Comparison of ENCODE assay signal across 8 cellular contexts in the genomic region with DNA sequence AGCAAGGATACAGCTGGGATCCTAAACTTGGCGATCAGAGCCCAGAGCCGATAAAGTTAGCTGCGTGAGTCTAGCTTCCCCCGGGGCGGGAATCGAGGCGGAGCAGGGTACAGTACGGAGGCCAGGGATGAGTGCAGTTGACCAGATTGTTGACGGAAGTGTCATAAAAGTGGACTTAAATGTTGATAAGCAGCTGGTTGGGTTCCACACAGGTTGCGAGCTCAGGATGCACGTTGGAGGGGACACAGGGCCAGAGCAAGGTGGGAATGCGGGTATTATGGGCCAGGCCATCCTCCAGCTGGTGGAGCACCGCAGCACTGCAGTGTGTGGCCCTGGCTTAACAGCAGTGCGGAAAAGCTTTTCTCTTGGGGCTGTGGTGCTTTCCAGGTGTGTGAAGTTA.
A peak's percentile ranks its signal among the peaks of the same experiment; 100 is the strongest.
DNase-seq lines count a peak whose midpoint lies in the region; ATAC-seq and TF ChIP-seq lines count a peak whose summit lies in the region.
"Not testable (repeated sequence)": the region's sequence is repeated elsewhere in the genome, so short reads cannot be mapped to it uniquely, and the experiment has no call there.

No MANE protein-coding gene starts in this region.

- H3K4me1 ChIP-seq in HUES48 (ENCODE audit: control insufficient read depth, insufficient read depth, low read length); suprapubic skin: not testable (repeated sequence)
- H3K4me1 ChIP-seq in heart left ventricle, result peaks cover 0 to 11% (median 4%) of the 10 kb centered on the region in 12 donors

- H3K27ac ChIP-seq in HUES48 (ENCODE audit: low read depth, low read length), result peak overlapping the region; percentile 97
- H3K27ac ChIP-seq in heart left ventricle, result peak overlapping the region in 6 of 12 donors; percentile 15 to 91 (median 78)
- H3K27ac ChIP-seq in suprapubic skin, result peak overlapping the region; percentile 45

- not testable (repeated sequence) for H3K27me3 ChIP-seq in GM06990 (replicated peaks; ENCODE audit: control insufficient read depth, insufficient read depth, low read length); HUES48 (ENCODE audit: control insufficient read depth, insufficient read depth, low read length); heart left ventricle; suprapubic skin

- peak overlapping the region in 3 of 5 experiments; percentile 96 to 97 (median 97) for H3K27ac Mint-ChIP-seq in brain
- peak overlapping the region; percentile 98 for H3K27ac Mint-ChIP-seq in nephron progenitor cell

- TF ChIP-seq POLR2A in heart left ventricle (IDR thresholded peaks at IDR 0.05); suprapubic skin (IDR thresholded peaks at IDR 0.05): not testable (repeated sequence)

- H3K4me3 ChIP-seq in GM06990 (replicated peaks; ENCODE audit: low read depth, low read length), result peak overlapping the region; percentile 58
- H3K4me3 ChIP-seq in HUES48 (ENCODE audit: low read depth, low read length), result peak overlapping the region; percentile 76
- H3K4me3 ChIP-seq in heart left ventricle, result peak overlapping the region in 11 of 12 donors; percentile 7 to 76 (median 56)
- peak overlapping the region; percentile 51 for H3K4me3 ChIP-seq in suprapubic skin

- H3K4me3 Mint-ChIP-seq in brain (peak overlapping the region in 3 of 5 experiments; percentile 95 to 98 (median 96)), nephron progenitor cell (peak overlapping the region; percentile 97)

- H3K9ac ChIP-seq in HUES48 (ENCODE audit: low read depth, low read length), result peak overlapping the region; percentile 88

- not testable (repeated sequence) for H3K9me3 ChIP-seq in HUES48 (ENCODE audit: control insufficient read depth, insufficient read depth, low read length); heart left ventricle; suprapubic skin

- DNase-seq in GM06990 (ENCODE audit: extremely low read depth, insufficient read length) (peak; percentile 10), T1000 (lab: John Stamatoyannopoulos, UW) (peak; percentile 41), heart left ventricle (peak in 3 of 5 donors; percentile 26 to 51 (median 42)), nephron progenitor cell (peak; percentile 42)
- DNase-seq in suprapubic skin (ENCODE audit: low spot score in 2 of 2), result not testable (repeated sequence)

- TF ChIP-seq CTCF in GM06990 (IDR thresholded peaks at IDR 0.05; ENCODE audit: insufficient read depth, low read length, poor library complexity, severe bottlenecking); brain (conservative IDR thresholded peaks at IDR 0.05); heart left ventricle (IDR thresholded peaks at IDR 0.05); nephron progenitor cell (IDR thresholded peaks at IDR 0.05); suprapubic skin (IDR thresholded peaks at IDR 0.05): not testable (repeated sequence)

- not testable (repeated sequence) for TF ChIP-seq EP300 in suprapubic skin (IDR thresholded peaks at IDR 0.05)

- H3K4me1 Mint-ChIP-seq in brain (peaks cover 15% of the 10 kb centered on the region), nephron progenitor cell (peaks cover 10% of the 10 kb centered on the region)

- H3K36me3 ChIP-seq in GM06990 (ENCODE audit: control insufficient read depth, insufficient read depth, low read length); HUES48 (ENCODE audit: control insufficient read depth, insufficient read depth, low read length); heart left ventricle; suprapubic skin: not testable (repeated sequence)

- 3 to 15% methylated on average over 3 to 12 of the region's 14 CpGs; no CpG with 5 or more reads in 2 of the 4 donors for WGBS in heart left ventricle, 4 donors
- WGBS in suprapubic skin, result no CpG with 5 or more reads among the region's 14 CpGs

- H3K9me3 Mint-ChIP-seq in brain, nephron progenitor cell: not testable (repeated sequence)

- intact Hi-C loops in heart left ventricle (cut with DNase I), result loop anchor here in 1 of 10 donors (5.0 kb wide), 1 partner anchor 167 kb away; the partner anchor contains the start of gene A2M

- peaks cover 10% of the 10 kb centered on the region for H3K27me3 Mint-ChIP-seq in brain
- not testable (repeated sequence) for H3K27me3 Mint-ChIP-seq in nephron progenitor cell (ENCODE audit: low read depth, poor library complexity)

- ATAC-seq in GM21825 (IDR thresholded peaks at IDR 0.05; ENCODE audit: unreplicated experiment) (peak; percentile 48), heart left ventricle (peak; percentile 15 to 71 (median 48))

- not testable (repeated sequence) for H3K36me3 Mint-ChIP-seq in brain; nephron progenitor cell (ENCODE audit: low read depth)
